In the genomic region with DNA sequence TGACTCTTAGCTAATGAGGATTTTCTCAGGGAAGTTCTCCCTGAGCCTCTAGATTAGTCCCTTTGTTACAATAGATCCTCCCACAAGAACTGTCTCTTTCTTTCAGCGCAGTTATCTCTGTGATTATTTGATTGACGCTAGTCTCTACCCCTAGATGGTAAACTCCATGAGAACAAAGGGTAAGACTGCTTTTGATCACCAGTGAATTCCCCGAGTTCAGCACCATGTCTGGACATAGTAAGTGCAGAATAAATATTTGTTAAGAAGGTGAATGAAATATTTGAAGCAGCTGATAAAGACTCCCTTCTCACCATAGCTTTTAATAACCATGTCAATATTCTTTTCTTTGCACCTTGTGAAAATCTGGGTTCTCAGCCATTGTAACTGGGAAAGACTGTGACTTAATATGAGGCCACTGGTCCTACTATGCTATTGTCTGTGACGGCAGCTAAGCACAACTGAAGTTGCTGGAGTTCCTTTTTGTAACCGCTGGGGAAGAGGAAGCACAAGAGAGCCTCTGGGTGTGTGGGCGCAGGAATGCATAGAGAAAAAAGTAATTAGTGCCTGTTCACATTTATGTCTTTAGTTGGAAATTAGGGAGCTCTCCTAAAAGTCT, we compare ENCODE assay signal across 10 cellular contexts.
DNase-seq lines count a peak whose midpoint lies in the region; ATAC-seq, FAIRE-seq and TF ChIP-seq lines count a peak whose summit lies in the region.
"Had no signal": no experiment of that assay in that cellular context is flagged by ENCODE, and none has a peak within 500 bp of the region (broad histone marks: within the 10 kb centered on the region; RNA-seq: fewer than 3 reads in every experiment).

No MANE protein-coding gene starts in this region.

- FAIRE-seq in H1 (lab: Jason Lieb, UNC): no peak

- H3K4me3 ChIP-seq in H1 (ENCODE audit: extremely low read depth in 1 of 4, insufficient read depth in 2 of 4, low read depth in 3 of 4, low read length in 4 of 4) (peak overlapping the region in 1 of 4 experiments; percentile 45; a peak in 1 of 8 replicates), smooth muscle cell (no peak overlapping the region), mucosa of descending colon (no peak overlapping the region), thyroid gland (replicated peaks in 1 of 3) (no peak overlapping the region)
- H3K4me3 ChIP-seq: coronary artery, right atrium auricular region had no signal

- H3K27me3 ChIP-seq in H1 (replicated peaks in 1 of 4; ENCODE audit: control insufficient read depth in 3 of 4, extremely low read depth in 1 of 4, insufficient read depth in 3 of 4, low read length in 3 of 4): peaks cover 0 to 1% (median 0%) of the 10 kb centered on the region in 4 experiments; a peak in 1 of 7 replicates
- no peaks in the 10 kb centered on the region for H3K27me3 ChIP-seq in smooth muscle cell (ENCODE audit: low read depth)
- H3K27me3 ChIP-seq in thyroid gland: no peaks in the 10 kb centered on the region
- H3K27me3 ChIP-seq: right atrium auricular region had no signal

- H3K9me3 ChIP-seq in H1 (ENCODE audit: insufficient read depth in 2 of 2, low read depth in 1 of 2, low read length in 1 of 2) (peaks cover 4 to 8% of the 10 kb centered on the region in 2 experiments; a peak in 2 of 4 replicates), smooth muscle cell (replicated peaks; ENCODE audit: low read depth) (no peaks in the 10 kb centered on the region), mucosa of descending colon (no peaks in the 10 kb centered on the region), thyroid gland (no peaks in the 10 kb centered on the region)
- H3K9me3 ChIP-seq: right atrium auricular region had no signal

- intact Hi-C loops in activated CD4-positive, alpha-beta T cell treated with anti-CD3 and anti-CD28 coated beads, Interleukin-2, amount 10 ng/mL, durations not matched to agents 24 days and 14 days (cut with micrococcal nuclease): loop anchor here (5.0 kb wide), 1 partner anchor 367 kb away; no protein-coding TSS in a partner anchor
- intact Hi-C loops in mucosa of descending colon (cut with DNase I, micrococcal nuclease): loop anchor here (5.0 to 10.0 kb wide), 3 partner anchors 70 to 210 kb away; partner anchors contain the start of gene TGIF1 (in 1 of the 2)
- intact Hi-C loops in thyroid gland (cut with DNase I): loop anchor here (5.0 kb wide), 1 partner anchor 227 kb away; no protein-coding TSS in a partner anchor

- H2BK20ac ChIP-seq in H1 (ENCODE audit: low read length): peak overlapping the region; percentile 18; the same call in 1 of the 2 replicates

- H2BK5ac ChIP-seq in H1 (ENCODE audit: low read depth, low read length): no peak overlapping the region; the same call in 1 of the 2 replicates

- DNase-seq in activated CD4-positive, alpha-beta T cell treated with anti-CD3 and anti-CD28 coated beads, Interleukin-2, amount 10 ng/mL, durations not matched to agents 24 days and 14 days: no peak
- no peak for DNase-seq in activated CD4-positive, alpha-beta T cell treated with anti-CD3 and anti-CD28 coated beads for 1 hour
- DNase-seq in RPMI7951 (ENCODE audit: low read depth): peak; percentile 55
- no peak for DNase-seq in H1 (ENCODE audit: low read depth in 1 of 2, low spot score in 2 of 2)
- no peak for DNase-seq in smooth muscle cell (lab: John Stamatoyannopoulos, UW; ENCODE audit: unreplicated experiment)
- no peak for DNase-seq in activated CD4-positive, CD25-positive, alpha-beta regulatory T cell treated with anti-CD3 and anti-CD28 coated beads, Interleukin-2, amount 50 U/mL, for 72 hours
- no peak for DNase-seq in mucosa of descending colon
- DNase-seq in thyroid gland: no peak

- no peak overlapping the region for H3K14ac ChIP-seq in H1 (ENCODE audit: insufficient read length)

- H3K27me3 Mint-ChIP-seq in activated CD4-positive, alpha-beta T cell treated with anti-CD3 and anti-CD28 coated beads, Interleukin-2, amount 10 ng/mL, durations not matched to agents 24 days and 14 days: peaks cover 5% of the 10 kb centered on the region

- peak overlapping the region; percentile 10 for H2BK120ac ChIP-seq in H1 (replicated peaks; ENCODE audit: low read depth, low read length)

- peak overlapping the region; percentile 58 for H3K27ac Mint-ChIP-seq in activated CD4-positive, alpha-beta T cell treated with anti-CD3 and anti-CD28 coated beads, Interleukin-2, amount 10 ng/mL, durations not matched to agents 24 days and 14 days

- no peak overlapping the region for H3K23ac ChIP-seq in H1 (ENCODE audit: insufficient read length)

- H3K4me1 ChIP-seq in H1 (replicated peaks in 1 of 4; ENCODE audit: control insufficient read depth in 3 of 4, insufficient read depth in 4 of 4, low read length in 3 of 4) (peaks cover 3 to 13% (median 9%) of the 10 kb centered on the region in 4 experiments; a peak in 6 of 7 replicates), smooth muscle cell (ENCODE audit: low read depth) (peaks cover 21% of the 10 kb centered on the region), mucosa of descending colon (ENCODE audit: low read depth) (peaks cover 21% of the 10 kb centered on the region), thyroid gland (peaks cover 7 to 17% of the 10 kb centered on the region in 2 donors)

- no peak overlapping the region for H4K5ac ChIP-seq in H1 (ENCODE audit: insufficient read length, low read depth, low read length)

- no peak overlapping the region for H2AFZ ChIP-seq in H1 (ENCODE audit: low read length)
- no peak overlapping the region for H2AFZ ChIP-seq in smooth muscle cell (ENCODE audit: low read depth)

- TF ChIP-seq EP300 in H1 (IDR thresholded peaks at IDR 0.05; ENCODE audit: borderline replicate concordance in 1 of 2, low read depth in 2 of 2, low read length in 2 of 2): no peak

- H3K9ac ChIP-seq in H1 (replicated peaks in 1 of 4; ENCODE audit: extremely low read depth in 1 of 4, low read depth in 3 of 4, low read length in 3 of 4) (no peak overlapping the region), smooth muscle cell (ENCODE audit: low read depth) (peak overlapping the region; percentile 48)

- no peaks in the 10 kb centered on the region for H3K79me1 ChIP-seq in H1 (ENCODE audit: low read depth, low read length)

- no peak overlapping the region for H4K8ac ChIP-seq in H1 (ENCODE audit: extremely low read depth, insufficient read depth, low read length)

- H3K79me2 ChIP-seq in H1 (ENCODE audit: control insufficient read depth in 1 of 2, insufficient read depth in 2 of 2, low read length in 2 of 2): no peaks in the 10 kb centered on the region
- no peaks in the 10 kb centered on the region for H3K79me2 ChIP-seq in smooth muscle cell (ENCODE audit: low read depth)

- no peaks in the 10 kb centered on the region for H3K23me2 ChIP-seq in H1 (ENCODE audit: low read depth, low read length)

- 62% methylated on average over 6 of the region's 6 CpGs; no CpG with 5 or more reads in 1 of the 2 experiments for WGBS in H1 (ENCODE audit: extremely low coverage in 1 of 2, insufficient coverage in 1 of 2, insufficient read length in 1 of 2, insufficient replicate concordance in 2 of 2, low coverage in 1 of 2, low lambda C conversion rate in 2 of 2, missing lambda C conversion rate in 1 of 2), 2 experiments
- WGBS in smooth muscle cell (ENCODE audit: low lambda C conversion rate): 41% methylated on average over 6 of the region's 6 CpGs
- 79 to 83% methylated on average over 6 of the region's 6 CpGs for WGBS in thyroid gland, 2 donors

- peaks cover 41% of the 10 kb centered on the region for H3K4me1 Mint-ChIP-seq in activated CD4-positive, alpha-beta T cell treated with anti-CD3 and anti-CD28 coated beads, Interleukin-2, amount 10 ng/mL, durations not matched to agents 24 days and 14 days

- H3K56ac ChIP-seq in H1 (replicated peaks; ENCODE audit: insufficient read length, low read depth, low read length): no peak overlapping the region

- H3K9me3 Mint-ChIP-seq in activated CD4-positive, alpha-beta T cell treated with anti-CD3 and anti-CD28 coated beads, Interleukin-2, amount 10 ng/mL, durations not matched to agents 24 days and 14 days: peaks cover 6% of the 10 kb centered on the region

- TF ChIP-seq CTCF in H1 (IDR thresholded peaks at IDR 0.05; ENCODE audit: control extremely low read depth in 1 of 3, insufficient read depth in 1 of 3, low read depth in 1 of 3, low read length in 3 of 3): 0 out of 4 replicates have a peak, but pooled peaks of 1 of the 3 experiments have one; percentile 17
- TF ChIP-seq CTCF in smooth muscle cell (IDR thresholded peaks at IDR 0.05; ENCODE audit: borderline replicate concordance, insufficient read depth, poor library complexity, severe bottlenecking): peak; percentile 7
- no peak for TF ChIP-seq CTCF in mucosa of descending colon (IDR thresholded peaks at IDR 0.05)
- TF ChIP-seq CTCF in thyroid gland (IDR thresholded peaks at IDR 0.05): no peak

- peak overlapping the region; percentile 39; the same call in 1 of the 2 replicates for H3K18ac ChIP-seq in H1 (ENCODE audit: extremely low read depth, low read length)

- peaks cover 6% of the 10 kb centered on the region for H3K36me3 Mint-ChIP-seq in activated CD4-positive, alpha-beta T cell treated with anti-CD3 and anti-CD28 coated beads, Interleukin-2, amount 10 ng/mL, durations not matched to agents 24 days and 14 days (ENCODE audit: low read depth)

- H3K27ac ChIP-seq in H1 (ENCODE audit: low read depth, low read length) (no peak overlapping the region), smooth muscle cell (ENCODE audit: low read depth) (peak overlapping the region; percentile 86), thyroid gland (no peak overlapping the region)

- TF ChIP-seq RAD21 in H1 (IDR thresholded peaks at IDR 0.05 in 1 of 2, conservative IDR thresholded peaks at IDR 0.05 in 1 of 2; ENCODE audit: low read depth in 2 of 2, low read length in 2 of 2): peak in 1 of 2 experiments; percentile 39; a peak in 2 of 4 replicates

- H3K36me3 ChIP-seq in H1 (ENCODE audit: control insufficient read depth in 2 of 4, insufficient read depth in 4 of 4, low read length in 3 of 4) (peaks cover 0 to 7% (median 0%) of the 10 kb centered on the region in 4 experiments; a peak in 2 of 8 replicates), smooth muscle cell (ENCODE audit: low read depth) (peaks cover 3% of the 10 kb centered on the region), mucosa of descending colon (ENCODE audit: low read depth) (no peaks in the 10 kb centered on the region), thyroid gland (no peaks in the 10 kb centered on the region)
- H3K36me3 ChIP-seq: right atrium auricular region had no signal

- no peaks in the 10 kb centered on the region for H4K20me1 ChIP-seq in H1 (replicated peaks in 1 of 2; ENCODE audit: control insufficient read depth in 1 of 2, insufficient read depth in 2 of 2, low read length in 2 of 2)
- no peaks in the 10 kb centered on the region for H4K20me1 ChIP-seq in smooth muscle cell (ENCODE audit: low read depth)

- H3K4ac ChIP-seq in H1 (replicated peaks; ENCODE audit: insufficient read length, low read depth, low read length): no peak overlapping the region

- no peak overlapping the region for H3K4me2 ChIP-seq in H1 (ENCODE audit: insufficient read depth in 1 of 2, low read depth in 2 of 2, low read length in 2 of 2)
- H3K4me2 ChIP-seq in smooth muscle cell: peak overlapping the region; percentile 78

- POLR2A ChIA-PET in H1 (lab: Charles Lee; ENCODE audit: partially characterized antibody): interaction anchor here (0.8 to 3.5 kb wide), 14 partner anchors 9 to 367 kb away, joined by 3 to 37 read pairs (median 5); no protein-coding TSS in a partner anchor

- no peak overlapping the region for H3K4me3 Mint-ChIP-seq in activated CD4-positive, alpha-beta T cell treated with anti-CD3 and anti-CD28 coated beads, Interleukin-2, amount 10 ng/mL, durations not matched to agents 24 days and 14 days

- TF ChIP-seq POLR2A in H1 (IDR thresholded peaks at IDR 0.05; ENCODE audit: control extremely low read depth in 1 of 2, low read depth in 2 of 2, low read length in 2 of 2) (no peak), thyroid gland (IDR thresholded peaks at IDR 0.05) (no peak)

- H2BK15ac ChIP-seq in H1 (ENCODE audit: low read length): no peak overlapping the region

- CTCF ChIA-PET in H1 (lab: Charles Lee; ENCODE audit: partially characterized antibody): interaction anchor here (0.6 to 5.7 kb wide), 45 partner anchors 13 to 386 kb away, joined by 3 to 66 read pairs (median 4); no protein-coding TSS in a partner anchor

- peaks cover 10% of the 10 kb centered on the region for H3F3A ChIP-seq in smooth muscle cell (ENCODE audit: low read depth)

- no peak overlapping the region for H2AK5ac ChIP-seq in H1 (ENCODE audit: low read depth, low read length)

- peak overlapping the region; percentile 29 for H4K91ac ChIP-seq in H1 (replicated peaks; ENCODE audit: insufficient read length, low read length)

- peak overlapping the region; percentile 41 for H2BK12ac ChIP-seq in H1 (ENCODE audit: low read depth, low read length)

- ATAC-seq in mucosa of descending colon: no peak
